ENCODE assay signal across 8 cellular contexts in the genomic region with DNA sequence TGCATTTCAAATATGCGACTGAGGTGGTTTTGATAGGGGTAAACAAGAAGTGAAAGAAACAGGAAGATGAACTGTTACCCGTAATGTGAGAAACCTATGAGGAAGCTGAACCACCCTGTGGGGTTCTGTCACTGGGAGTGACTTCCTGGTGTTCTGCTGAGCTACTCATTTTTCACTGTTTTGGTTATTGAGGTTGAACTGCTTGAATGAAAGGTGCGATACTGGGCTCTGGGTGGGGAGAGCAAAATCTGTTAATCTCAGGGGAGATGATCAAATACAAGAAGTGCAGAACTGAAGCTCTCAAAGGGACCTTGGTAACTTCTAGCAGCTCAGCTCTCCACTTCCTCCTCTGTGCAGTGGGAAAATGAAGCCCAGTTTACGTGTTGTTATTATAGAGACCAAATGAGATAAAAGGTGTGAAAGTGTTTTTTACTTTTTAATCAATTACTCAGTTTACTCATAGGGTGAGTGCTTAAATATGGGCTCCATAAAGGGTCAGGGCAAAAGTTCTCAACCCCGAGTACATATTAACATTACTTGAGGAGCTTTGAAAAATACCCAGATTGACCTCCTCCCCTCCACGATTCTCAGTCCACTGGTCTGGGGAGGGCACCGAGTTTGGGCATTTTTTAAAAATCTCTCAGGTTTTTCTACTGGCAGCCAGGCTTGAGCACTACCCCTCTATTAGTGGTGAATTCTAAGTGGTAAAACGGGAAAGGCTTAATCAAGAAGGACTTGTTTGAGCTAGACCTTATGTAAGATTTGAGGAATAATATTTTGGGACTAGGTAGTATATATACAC.
A peak's percentile ranks its signal among the peaks of the same experiment; 100 is the strongest.
DNase-seq lines count a peak whose midpoint lies in the region; ATAC-seq lines count a peak whose summit lies in the region.

No MANE protein-coding gene starts in this region.

- H3K27ac Mint-ChIP-seq in activated naive CD8-positive, alpha-beta T cell treated with anti-CD3 and anti-CD28 coated beads, Interleukin-2, amount 50 U/mL, for 24 hours = peak overlapping the region; percentile 82

- H3K4me3 Mint-ChIP-seq in activated naive CD8-positive, alpha-beta T cell treated with anti-CD3 and anti-CD28 coated beads, Interleukin-2, amount 50 U/mL, for 24 hours = peak overlapping the region; percentile 53

- DNase-seq in NCI-H2107 treated with DMSO at 0.1 percent for 48 hours (lab: John Stamatoyannopoulos, UW; ENCODE audit: unreplicated experiment) = peak; percentile 36
- DNase-seq in NCI-H2107 (lab: John Stamatoyannopoulos, UW) = no peak
- peak; percentile 83 for DNase-seq in SIG-M5 treated with dmso at 0.1 percent for 504 hours (lab: John Stamatoyannopoulos, UW; ENCODE audit: unreplicated experiment)
- DNase-seq in activated naive CD8-positive, alpha-beta T cell treated with anti-CD3 and anti-CD28 coated beads, Interleukin-2, amount 50 U/mL, for 24 hours = peak; percentile 39
- DNase-seq in pons (ENCODE audit: low spot score) = peak; percentile 60
- DNase-seq in dedifferentiated amniotic fluid mesenchymal stem cell (ENCODE audit: extremely low spot score) = no peak
- DNase-seq in NCI-H1694 treated with DMSO at 0.1 percent for 48 hours (lab: John Stamatoyannopoulos, UW) = no peak

- peaks cover 85% of the 10 kb centered on the region for H3K4me1 Mint-ChIP-seq in activated naive CD8-positive, alpha-beta T cell treated with anti-CD3 and anti-CD28 coated beads, Interleukin-2, amount 50 U/mL, for 24 hours

- ATAC-seq in HG03060 (IDR thresholded peaks at IDR 0.05; ENCODE audit: low read depth, unreplicated experiment) = peak; percentile 84
- peak; percentile 82 for ATAC-seq in activated naive CD8-positive, alpha-beta T cell treated with anti-CD3 and anti-CD28 coated beads, Interleukin-2, amount 50 U/mL, for 24 hours

- H3K9me3 Mint-ChIP-seq in activated naive CD8-positive, alpha-beta T cell treated with anti-CD3 and anti-CD28 coated beads, Interleukin-2, amount 50 U/mL, for 24 hours = peaks cover 7% of the 10 kb centered on the region

- no peaks in the 10 kb centered on the region for H3K36me3 Mint-ChIP-seq in activated naive CD8-positive, alpha-beta T cell treated with anti-CD3 and anti-CD28 coated beads, Interleukin-2, amount 50 U/mL, for 24 hours (ENCODE audit: low read depth)

- H3K27me3 Mint-ChIP-seq in activated naive CD8-positive, alpha-beta T cell treated with anti-CD3 and anti-CD28 coated beads, Interleukin-2, amount 50 U/mL, for 24 hours = no peaks in the 10 kb centered on the region

Comparison
In these comparisons a context has a peak if more than half of its experiments do, and no peak if none do; other contexts are left out.
1. DNase-seq: peak in NCI-H2107 treated with DMSO at 0.1 percent for 48 hours (single experiment), SIG-M5 treated with dmso at 0.1 percent for 504 hours (single experiment), activated naive CD8-positive, alpha-beta T cell treated with anti-CD3 and anti-CD28 coated beads, Interleukin-2, amount 50 U/mL, for 24 hours (single experiment) and pons (single experiment); none in NCI-H2107 (single experiment), dedifferentiated amniotic fluid mesenchymal stem cell (single experiment) and NCI-H1694 treated with DMSO at 0.1 percent for 48 hours (single experiment).